In the genomic region with DNA sequence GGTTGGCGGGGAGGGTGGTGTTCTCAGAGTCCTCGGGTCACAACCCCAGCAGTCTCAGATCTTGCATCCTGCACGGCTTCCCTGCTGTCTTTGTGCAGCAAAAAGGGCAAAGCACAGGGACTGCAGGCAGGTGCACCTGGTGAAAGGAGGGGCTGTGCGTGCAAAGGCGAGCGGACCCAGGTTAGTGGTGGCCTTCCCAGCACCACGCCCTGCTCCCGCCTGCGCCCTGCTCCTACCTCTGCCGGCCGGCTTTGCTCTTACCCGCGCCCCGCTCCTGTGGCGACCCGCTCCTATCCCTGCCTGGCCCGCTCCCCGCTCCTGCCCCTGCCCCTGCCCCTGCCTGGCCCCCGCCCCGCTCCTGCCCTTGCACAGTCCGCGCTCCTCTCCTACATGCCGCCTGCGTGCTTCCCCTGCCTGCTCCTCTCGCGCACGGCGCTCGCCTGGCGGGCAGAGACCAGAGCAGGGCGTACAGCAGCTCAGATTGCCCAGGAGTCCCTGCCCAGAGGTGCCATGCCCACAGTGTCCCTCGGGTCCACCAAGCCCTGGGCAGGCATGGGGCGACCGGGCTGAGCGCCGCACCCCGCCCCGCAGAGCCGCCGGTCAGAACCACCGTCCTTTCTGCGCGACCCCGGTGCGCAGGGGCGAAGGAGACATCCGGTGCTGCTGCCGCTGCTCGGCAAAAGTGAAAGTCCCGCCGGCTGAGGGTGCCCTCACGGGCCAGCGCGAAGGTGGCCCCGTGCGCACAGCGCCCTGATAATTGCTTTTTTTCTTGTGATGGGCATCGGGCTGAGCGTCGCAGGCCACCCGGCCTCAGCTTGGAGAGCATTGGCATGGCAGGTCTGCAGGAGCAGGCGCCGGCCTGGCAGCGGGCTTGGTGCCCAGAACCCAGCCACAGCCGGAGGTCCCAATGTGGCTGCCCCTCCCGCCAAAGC, we compare ENCODE assay signal across 10 cellular contexts. TPM values are rescaled to one million over a fixed set of nuclear protein-coding genes. Genes with fewer than 3 reads are reported as not detected.
DNase-seq lines count a peak whose midpoint lies in the region; ATAC-seq and TF ChIP-seq lines count a peak whose summit lies in the region.
"Not testable (repeated sequence)": the region's sequence is repeated elsewhere in the genome, so short reads cannot be mapped to it uniquely, and the experiment has no call there.
"Had no signal": no experiment of that assay in that cellular context is flagged by ENCODE, and none has a peak within 500 bp of the region (broad histone marks: within the 10 kb centered on the region; RNA-seq: fewer than 3 reads in every experiment).

No MANE protein-coding gene starts in this region.

- DNase-seq in CD8-positive, alpha-beta T cell, result peak in 6 of 7 experiments; percentile 31 to 74 (median 41)
- DNase-seq in activated B cell treated with CpG ODN at 0.5 μM for 24 hours (peak; percentile 23), naive B cell (peak; percentile 31)
- DNase-seq in activated naive CD4-positive, alpha-beta T cell treated with anti-CD3 and anti-CD28 coated beads, Interleukin-2, amount 50 U/mL, for 72 hours (ENCODE audit: low spot score in 2 of 2), result peak in 1 of 2 donors; percentile 52
- not testable (repeated sequence) for DNase-seq in fibroblast of mammary gland (ENCODE audit: low read depth)
- DNase-seq in stimulated activated CD8-positive, alpha-beta memory T cell treated with anti-CD3 and anti-CD28 coated beads, Interleukin-4, amount 100 ng/mL, for 24 hours (ENCODE audit: low read depth), result peak; percentile 20

- not testable (repeated sequence) for TF ChIP-seq CTCF in CD8-positive, alpha-beta T cell (IDR thresholded peaks at IDR 0.05); activated B cell treated with CpG ODN at 0.5 μM for 24 hours (IDR thresholded peaks at IDR 0.05); fibroblast of mammary gland (conservative IDR thresholded peaks at IDR 0.05; ENCODE audit: control insufficient read depth, insufficient read depth, low read depth, low read length)

- peaks cover 18% of the 10 kb centered on the region for H3K4me1 Mint-ChIP-seq in CD8-positive, alpha-beta T cell (ENCODE audit: low read depth)
- not testable (repeated sequence) for H3K4me1 Mint-ChIP-seq in IgD-negative memory B cell
- H3K4me1 Mint-ChIP-seq in activated B cell treated with CpG ODN at 0.5 μM for 24 hours, result peaks cover 19% of the 10 kb centered on the region
- H3K4me1 Mint-ChIP-seq in naive B cell, result peaks cover 8 to 34% (median 21%) of the 10 kb centered on the region in 3 donors

- H3K4me3 ChIP-seq in CD8-positive, alpha-beta T cell (ENCODE audit: low read depth, low read length), result peak overlapping the region; percentile 39
- peak overlapping the region; percentile 38 for H3K4me3 ChIP-seq in fibroblast of mammary gland (ENCODE audit: control insufficient read depth, low read depth, low read length)

- H3K27ac ChIP-seq in CD8-positive, alpha-beta T cell (ENCODE audit: low read depth, low read length), result not testable (repeated sequence)

- CTCF ChIA-PET in CD8-positive, alpha-beta T cell (lab: Charles Lee); activated B cell treated with CpG ODN at 0.5 μM for 24 hours (lab: Charles Lee): not testable (repeated sequence)

- intact Hi-C loops in CD8-positive, alpha-beta T cell (cut with DNase I, micrococcal nuclease); activated B cell treated with CpG ODN at 0.5 μM for 24 hours (cut with micrococcal nuclease): not testable (repeated sequence)

- not testable (repeated sequence) for H3K4me1 ChIP-seq in CD8-positive, alpha-beta T cell (ENCODE audit: insufficient read depth, low read length)

- not testable (repeated sequence) for H3K27me3 Mint-ChIP-seq in CD8-positive, alpha-beta T cell (ENCODE audit: low read depth); IgD-negative memory B cell; activated B cell treated with CpG ODN at 0.5 μM for 24 hours; naive B cell

- H3K4me3 Mint-ChIP-seq in CD8-positive, alpha-beta T cell, result peak overlapping the region; percentile 85
- H3K4me3 Mint-ChIP-seq in IgD-negative memory B cell (peak overlapping the region in 3 of 4 donors; percentile 86 to 92 (median 91)), activated B cell treated with CpG ODN at 0.5 μM for 24 hours (peak overlapping the region; percentile 82), naive B cell (peak overlapping the region; percentile 65 to 90 (median 83))

- not testable (repeated sequence) for H3K27me3 ChIP-seq in CD8-positive, alpha-beta T cell (ENCODE audit: insufficient read depth, low read length)

- peak; percentile 61 for ATAC-seq in CD8-positive, alpha-beta T cell
- ATAC-seq in GM19455 (IDR thresholded peaks at IDR 0.05; ENCODE audit: unreplicated experiment) (peak; percentile 51), activated B cell treated with CpG ODN at 0.5 μM for 24 hours (ENCODE audit: low read depth) (peak; percentile 38), naive B cell (ENCODE audit: low read depth in 2 of 2) (peak; percentile 13 to 24)
- peak; percentile 77 to 81 for ATAC-seq in activated naive CD4-positive, alpha-beta T cell treated with anti-CD3 and anti-CD28 coated beads, Interleukin-2, amount 50 U/mL, for 72 hours

- H3K27ac Mint-ChIP-seq in CD8-positive, alpha-beta T cell, result peak overlapping the region; percentile 70
- H3K27ac Mint-ChIP-seq in IgD-negative memory B cell, result not testable (repeated sequence)
- peak overlapping the region; percentile 53 for H3K27ac Mint-ChIP-seq in activated B cell treated with CpG ODN at 0.5 μM for 24 hours
- peak overlapping the region in 1 of 2 donors; percentile 54 for H3K27ac Mint-ChIP-seq in activated naive CD4-positive, alpha-beta T cell treated with anti-CD3 and anti-CD28 coated beads, Interleukin-2, amount 50 U/mL, for 72 hours
- H3K27ac Mint-ChIP-seq in naive B cell, result peak overlapping the region in 2 of 6 donors; percentile 18 to 38

- H3K9me3 Mint-ChIP-seq in CD8-positive, alpha-beta T cell; IgD-negative memory B cell; activated B cell treated with CpG ODN at 0.5 μM for 24 hours; activated naive CD4-positive, alpha-beta T cell treated with anti-CD3 and anti-CD28 coated beads, Interleukin-2, amount 50 U/mL, for 72 hours; naive B cell: not testable (repeated sequence)

- not testable (repeated sequence) for H3K36me3 ChIP-seq in CD8-positive, alpha-beta T cell (ENCODE audit: insufficient read depth, low read length)

- not testable (repeated sequence) for H3K36me3 Mint-ChIP-seq in CD8-positive, alpha-beta T cell; IgD-negative memory B cell; activated B cell treated with CpG ODN at 0.5 μM for 24 hours (ENCODE audit: low read depth); activated naive CD4-positive, alpha-beta T cell treated with anti-CD3 and anti-CD28 coated beads, Interleukin-2, amount 50 U/mL, for 72 hours; naive B cell

- H3K9me3 ChIP-seq in CD8-positive, alpha-beta T cell (ENCODE audit: low read length), result not testable (repeated sequence)

- POLR2A ChIA-PET in CD8-positive, alpha-beta T cell (lab: Charles Lee); activated B cell treated with CpG ODN at 0.5 μM for 24 hours (lab: Charles Lee): not testable (repeated sequence)

RNA-seq across cellular contexts. Expression of a gene that starts 52.0 kb away (rescaled TPM):
- total RNA-seq in CD8-positive, alpha-beta T cell, result not detected
- polyA plus RNA-seq in IgD-negative memory B cell (not detected), naive B cell (ENCODE audit: low read depth in 6 of 6) (not detected)
- total RNA-seq in activated B cell treated with CpG ODN at 0.5 μM for 24 hours, result not detected in 2 replicates
- total RNA-seq in activated naive CD4-positive, alpha-beta T cell treated with anti-CD3 and anti-CD28 coated beads, Interleukin-2, amount 50 U/mL, for 72 hours, result not detected
- total RNA-seq: PC-9, tibial nerve had no signal

Comparison
In these comparisons a context has a peak if more than half of its experiments do, and no peak if none do; other contexts are left out.
1. ATAC-seq: peak in every context shown above with its lines; median percentile 79 in activated naive CD4-positive, alpha-beta T cell treated with anti-CD3 and anti-CD28 coated beads, Interleukin-2, amount 50 U/mL, for 72 hours; 61 in CD8-positive, alpha-beta T cell; 51 in GM19455; 38 in activated B cell treated with CpG ODN at 0.5 μM for 24 hours; 18 in naive B cell.